In the genomic region with DNA sequence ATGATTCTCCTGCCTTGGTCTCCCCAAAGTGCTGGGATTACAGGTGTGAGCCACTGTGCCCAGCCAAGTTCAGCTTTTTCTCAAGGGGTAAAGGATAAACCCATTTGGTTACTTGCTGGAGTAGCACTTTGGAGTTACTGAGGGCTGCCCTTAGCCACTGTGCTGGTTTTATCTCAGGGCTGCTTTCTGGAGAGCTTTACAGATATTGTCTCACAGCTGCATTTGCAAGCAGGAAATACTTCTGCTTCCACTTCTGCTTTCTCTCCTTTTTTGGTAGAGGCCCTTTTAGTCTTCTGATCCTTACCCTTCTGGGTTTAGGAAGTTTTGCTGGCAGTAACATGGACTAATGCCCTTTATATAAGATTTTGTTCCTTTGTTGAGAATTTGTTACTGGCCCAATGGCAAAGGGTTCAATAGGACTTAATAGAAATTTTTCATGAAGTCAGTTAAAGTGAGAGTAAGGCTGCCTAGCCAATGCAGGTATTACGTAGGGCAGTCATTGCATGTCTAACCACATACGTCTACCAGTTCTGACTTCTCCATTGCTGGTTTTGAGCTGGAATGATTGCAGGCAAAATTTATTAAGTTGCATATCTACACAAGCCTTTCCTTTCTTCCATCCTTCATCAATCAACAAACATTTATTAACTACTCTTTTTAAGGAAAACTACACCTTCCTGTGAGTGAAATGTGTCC, we compare ENCODE assay signal across 8 cellular contexts. TPM values are rescaled to one million over a fixed set of nuclear protein-coding genes. Genes with fewer than 3 reads are reported as not detected.
DNase-seq lines count a peak whose midpoint lies in the region; ATAC-seq and TF ChIP-seq lines count a peak whose summit lies in the region.

No MANE protein-coding gene starts in this region.

- no peaks in the 10 kb centered on the region for H3K9me3 Mint-ChIP-seq in CD8-positive, alpha-beta T cell

- no peak overlapping the region for H4K8ac ChIP-seq in mesenchymal stem cell (ENCODE audit: low read length)

- H2BK5ac ChIP-seq in mesenchymal stem cell (ENCODE audit: low read depth, low read length, poor library complexity, severe bottlenecking), result no peak overlapping the region

- H3K14ac ChIP-seq in mesenchymal stem cell (ENCODE audit: low read length in 2 of 2), result no peak overlapping the region

- H3K9me3 ChIP-seq in CD8-positive, alpha-beta T cell (ENCODE audit: low read length), result no peaks in the 10 kb centered on the region
- H3K9me3 ChIP-seq in mesenchymal stem cell (ENCODE audit: control insufficient read depth, low read length), result no peaks in the 10 kb centered on the region

- H3K36me3 Mint-ChIP-seq in CD8-positive, alpha-beta T cell, result peaks cover 87% of the 10 kb centered on the region

- H2AK5ac ChIP-seq in mesenchymal stem cell (ENCODE audit: low read length, severe bottlenecking), result no peak overlapping the region

- H3K4me1 ChIP-seq in CD8-positive, alpha-beta T cell (ENCODE audit: insufficient read depth, low read length), result peaks cover 52% of the 10 kb centered on the region
- H3K4me1 ChIP-seq in mesenchymal stem cell (ENCODE audit: control insufficient read depth, insufficient read depth, low read depth, low read length), result no peaks in the 10 kb centered on the region

- H3K4me1 Mint-ChIP-seq in CD8-positive, alpha-beta T cell (ENCODE audit: low read depth), result peaks cover 69% of the 10 kb centered on the region

- H3K79me1 ChIP-seq in mesenchymal stem cell (replicated peaks; ENCODE audit: low read length, poor library complexity, severe bottlenecking), result peaks cover 33% of the 10 kb centered on the region

- 93% methylated on average over 2 of the region's 2 CpGs for WGBS in mesenchymal stem cell

- H4K91ac ChIP-seq in mesenchymal stem cell (ENCODE audit: low read length), result no peak overlapping the region

- no peaks in the 10 kb centered on the region for H3K27me3 Mint-ChIP-seq in CD8-positive, alpha-beta T cell (ENCODE audit: low read depth)

- DNase-seq in CD8-positive, alpha-beta T cell, result peak in 1 of 7 experiments; percentile 42
- DNase-seq in DMS79 treated with DMSO at 0.1 percent for 48 hours (lab: John Stamatoyannopoulos, UW) (no peak), NCI-H146 treated with DMSO at 0.1 percent for 48 hours (lab: John Stamatoyannopoulos, UW; ENCODE audit: unreplicated experiment) (no peak), mesenchymal stem cell (no peak), glomerular visceral epithelial cell (ENCODE audit: extremely low spot score) (no peak)

- no peak overlapping the region for H3K9ac ChIP-seq in mesenchymal stem cell (ENCODE audit: low read length)

- peak overlapping the region; percentile 87 for H3K27ac Mint-ChIP-seq in CD8-positive, alpha-beta T cell

- peak; percentile 53 for ATAC-seq in CD8-positive, alpha-beta T cell
- ATAC-seq in GM19463 (IDR thresholded peaks at IDR 0.05; ENCODE audit: unreplicated experiment) (peak; percentile 65), HG03565 (IDR thresholded peaks at IDR 0.05; ENCODE audit: unreplicated experiment) (peak; percentile 67)

- no peak overlapping the region for H2AFZ ChIP-seq in mesenchymal stem cell (ENCODE audit: low read depth, low read length)

- POLR2A ChIA-PET in CD8-positive, alpha-beta T cell (lab: Charles Lee), result interaction anchor here (1.2 to 2.0 kb wide), 2 partner anchors 14 to 30 kb away, joined by 3 to 7 read pairs; no protein-coding TSS in a partner anchor

- H3K4me2 ChIP-seq in mesenchymal stem cell (ENCODE audit: low read length, poor library complexity, severe bottlenecking), result no peak overlapping the region

- H2BK120ac ChIP-seq in mesenchymal stem cell (ENCODE audit: low read depth, low read length), result no peak overlapping the region

- H3K4me3 Mint-ChIP-seq in CD8-positive, alpha-beta T cell, result peak overlapping the region; percentile 26

- no peak overlapping the region for H3K4me3 ChIP-seq in CD8-positive, alpha-beta T cell (ENCODE audit: low read depth, low read length)
- no peak overlapping the region for H3K4me3 ChIP-seq in mesenchymal stem cell (ENCODE audit: insufficient read depth in 1 of 2, low read depth in 1 of 2, low read length in 2 of 2)

- no peak overlapping the region for H3K18ac ChIP-seq in mesenchymal stem cell (ENCODE audit: low read depth in 1 of 2, low read length in 2 of 2)

- CTCF ChIA-PET in CD8-positive, alpha-beta T cell (lab: Charles Lee), result interaction anchor here (0.6 to 2.7 kb wide), 3 partner anchors 11 to 20 kb away, joined by 3 to 13 read pairs (median 11); no protein-coding TSS in a partner anchor

- no peak overlapping the region for H2BK12ac ChIP-seq in mesenchymal stem cell (ENCODE audit: low read length in 2 of 2)

- H3K4ac ChIP-seq in mesenchymal stem cell (ENCODE audit: low read depth in 1 of 2, low read length in 2 of 2), result no peak overlapping the region

- H3K36me3 ChIP-seq in CD8-positive, alpha-beta T cell (ENCODE audit: insufficient read depth, low read length), result peaks cover 78% of the 10 kb centered on the region
- H3K36me3 ChIP-seq in mesenchymal stem cell (ENCODE audit: control insufficient read depth in 1 of 2, insufficient read depth in 2 of 2, low read depth in 1 of 2, low read length in 2 of 2), result peaks cover 45 to 97% of the 10 kb centered on the region in 2 experiments

- no peak overlapping the region for H2BK15ac ChIP-seq in mesenchymal stem cell (ENCODE audit: low read depth, poor library complexity, severe bottlenecking)

- no peak for TF ChIP-seq CTCF in CD8-positive, alpha-beta T cell (IDR thresholded peaks at IDR 0.05)

- no peak overlapping the region for H3K23ac ChIP-seq in mesenchymal stem cell (ENCODE audit: low read length in 2 of 2)

- H3K27ac ChIP-seq in CD8-positive, alpha-beta T cell (ENCODE audit: low read depth, low read length), result peak overlapping the region; percentile 11
- H3K27ac ChIP-seq in cingulate gyrus (ENCODE audit: low read depth, low read length) (peak overlapping the region; percentile 32), mesenchymal stem cell (ENCODE audit: low read length, poor library complexity, severe bottlenecking) (no peak overlapping the region)

- intact Hi-C loops in CD8-positive, alpha-beta T cell (cut with DNase I, micrococcal nuclease), result loop anchor here in 1 of 2 experiments (5.0 kb wide), 1 partner anchor 488 kb away; a partner anchor contains a TSS

- H3K27me3 ChIP-seq in CD8-positive, alpha-beta T cell (ENCODE audit: insufficient read depth, low read length), result no peaks in the 10 kb centered on the region
- H3K27me3 ChIP-seq in mesenchymal stem cell (ENCODE audit: control insufficient read depth in 1 of 2, insufficient read depth in 1 of 2, low read length in 2 of 2), result no peaks in the 10 kb centered on the region

RNA-seq across cellular contexts. Expression of a gene that starts 24.4 kb away (rescaled TPM):
- total RNA-seq in CD8-positive, alpha-beta T cell, result 100 to 1,000 TPM; 123 to 126 TPM
- 483 TPM for polyA plus RNA-seq in mesenchymal stem cell (2013, experiment 1 of 2)
- 482 TPM for polyA plus RNA-seq in mesenchymal stem cell (2013, experiment 2 of 2)

RNA-seq across cellular contexts. Expression of a gene that starts 32.1 kb away (rescaled TPM):
- total RNA-seq in CD8-positive, alpha-beta T cell, result 10 to 100 TPM; 32.2 to 34.2 TPM
- polyA plus RNA-seq in mesenchymal stem cell (2013, experiment 1 of 2), result 104 TPM
- 107 TPM for polyA plus RNA-seq in mesenchymal stem cell (2013, experiment 2 of 2)
